19 cellular contexts compared by ENCODE assay signal in the genomic region with DNA sequence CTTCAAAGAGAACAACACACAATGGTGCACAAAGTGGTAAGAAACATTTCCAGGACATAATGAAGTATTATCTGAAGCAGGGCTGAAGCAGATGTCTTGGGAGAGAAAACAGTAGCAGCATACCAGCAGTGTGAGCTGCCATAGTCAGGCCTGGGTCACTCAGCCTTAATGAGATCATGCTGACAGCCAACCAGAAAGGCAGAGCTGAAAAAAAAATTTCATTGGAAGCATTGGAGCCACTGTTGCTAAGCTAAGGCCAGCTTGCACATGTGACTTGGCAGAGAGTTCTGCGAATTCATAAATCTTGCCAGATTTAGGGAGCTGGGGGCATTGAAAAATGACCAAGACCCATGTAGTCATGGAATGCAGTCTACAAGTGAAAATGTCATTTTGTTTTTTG.
DNase-seq lines count a peak whose midpoint lies in the region; FAIRE-seq and TF ChIP-seq lines count a peak whose summit lies in the region.
"Had no signal": no experiment of that assay in that cellular context is flagged by ENCODE, and none has a peak within 500 bp of the region (broad histone marks: within the 10 kb centered on the region; RNA-seq: fewer than 3 reads in every experiment).

No MANE protein-coding gene starts in this region.

- DNase-seq in EL (peak; percentile 65), RCC 7860 (ENCODE audit: low spot score) (peak; percentile 56), fibroblast of the aortic adventitia (ENCODE audit: low read depth) (peak; percentile 38), renal cortical epithelial cell (ENCODE audit: low read depth) (peak; percentile 52), NCI-H1694 (lab: John Stamatoyannopoulos, UW) (no peak), NCI-H2171 treated with DMSO at 0.1 percent for 48 hours (lab: John Stamatoyannopoulos, UW) (no peak), SHP77 treated with DMSO at 0.1 percent for 48 hours (lab: John Stamatoyannopoulos, UW) (no peak)
- DNase-seq in T-helper 2 cell treated with Interferon-gamma antibody and Interleukin-4, amounts not matched to agents 5 μg/mL and 100 μg/mL, for 36 hours (ENCODE audit: low spot score), result no peak
- DNase-seq: activated CD4-positive, alpha-beta memory T cell treated with anti-CD3 and anti-CD28 coated beads for 36 hours; amygdala; C1 segment of cervical spinal cord; H7; hypothalamus; left ventricle myocardium superior; right lobe of liver; uterus had no signal

- H3K4me3 Mint-ChIP-seq in T-helper 2 cell treated with Interferon-gamma antibody and Interleukin-4, amounts not matched to agents 5 μg/mL and 100 μg/mL, for 36 hours, result no peak overlapping the region
- H3K4me3 Mint-ChIP-seq: activated CD4-positive, alpha-beta memory T cell treated with anti-CD3 and anti-CD28 coated beads for 36 hours; stimulated activated memory B cell treated with anti-CD40 and anti-IgM and Interleukin-4, amounts not matched to agents 10 μg/mL and 1 μg/mL and 100 μg/mL, for 72 hours had no signal

- H3K4me1 Mint-ChIP-seq in T-helper 2 cell treated with Interferon-gamma antibody and Interleukin-4, amounts not matched to agents 5 μg/mL and 100 μg/mL, for 36 hours (ENCODE audit: low read depth), result no peaks in the 10 kb centered on the region
- H3K4me1 Mint-ChIP-seq: stimulated activated memory B cell treated with anti-CD40 and anti-IgM and Interleukin-4, amounts not matched to agents 10 μg/mL and 1 μg/mL and 100 μg/mL, for 72 hours had no signal

- no peak for TF ChIP-seq CTCF in fibroblast of the aortic adventitia (IDR thresholded peaks at IDR 0.05; ENCODE audit: insufficient read depth, low read length)

- no peaks in the 10 kb centered on the region for H3K36me3 Mint-ChIP-seq in T-helper 2 cell treated with Interferon-gamma antibody and Interleukin-4, amounts not matched to agents 5 μg/mL and 100 μg/mL, for 36 hours (ENCODE audit: low read depth)
- H3K36me3 Mint-ChIP-seq: activated CD4-positive, alpha-beta memory T cell treated with anti-CD3 and anti-CD28 coated beads for 36 hours; stimulated activated memory B cell treated with anti-CD40 and anti-IgM and Interleukin-4, amounts not matched to agents 10 μg/mL and 1 μg/mL and 100 μg/mL, for 72 hours had no signal

- FAIRE-seq in RCC 7860 (lab: Jason Lieb, UNC), result no peak
- FAIRE-seq: colon, GM12891 had no signal

- H3K27ac Mint-ChIP-seq in T-helper 2 cell treated with Interferon-gamma antibody and Interleukin-4, amounts not matched to agents 5 μg/mL and 100 μg/mL, for 36 hours, result no peak overlapping the region
- H3K27ac Mint-ChIP-seq: activated CD4-positive, alpha-beta memory T cell treated with anti-CD3 and anti-CD28 coated beads for 36 hours; stimulated activated memory B cell treated with anti-CD40 and anti-IgM and Interleukin-4, amounts not matched to agents 10 μg/mL and 1 μg/mL and 100 μg/mL, for 72 hours had no signal

- no peaks in the 10 kb centered on the region for H3K9me3 Mint-ChIP-seq in T-helper 2 cell treated with Interferon-gamma antibody and Interleukin-4, amounts not matched to agents 5 μg/mL and 100 μg/mL, for 36 hours
- H3K9me3 Mint-ChIP-seq: activated CD4-positive, alpha-beta memory T cell treated with anti-CD3 and anti-CD28 coated beads for 36 hours; stimulated activated memory B cell treated with anti-CD40 and anti-IgM and Interleukin-4, amounts not matched to agents 10 μg/mL and 1 μg/mL and 100 μg/mL, for 72 hours had no signal

- no peaks in the 10 kb centered on the region for H3K27me3 Mint-ChIP-seq in T-helper 2 cell treated with Interferon-gamma antibody and Interleukin-4, amounts not matched to agents 5 μg/mL and 100 μg/mL, for 36 hours (ENCODE audit: low read depth)
- H3K27me3 Mint-ChIP-seq: activated CD4-positive, alpha-beta memory T cell treated with anti-CD3 and anti-CD28 coated beads for 36 hours; stimulated activated memory B cell treated with anti-CD40 and anti-IgM and Interleukin-4, amounts not matched to agents 10 μg/mL and 1 μg/mL and 100 μg/mL, for 72 hours had no signal

- H3K4me3 ChIP-seq in fibroblast of the aortic adventitia (ENCODE audit: low read depth, low read length), result no peak overlapping the region
- H3K4me3 ChIP-seq: right lobe of liver, uterus had no signal

Comparison
In these comparisons a context has a peak if more than half of its experiments do, and no peak if none do; other contexts are left out.
1. DNase-seq: peak in EL (single experiment), RCC 7860 (single experiment), fibroblast of the aortic adventitia (single experiment) and renal cortical epithelial cell (single experiment); none in NCI-H1694 (single experiment), NCI-H2171 treated with DMSO at 0.1 percent for 48 hours (single experiment), T-helper 2 cell treated with Interferon-gamma antibody and Interleukin-4, amounts not matched to agents 5 μg/mL and 100 μg/mL, for 36 hours (single experiment) and SHP77 treated with DMSO at 0.1 percent for 48 hours (single experiment).